ENCODE assay signal across 16 cellular contexts in genomic region chr2:42328923-42329322, GRCh38. TPM values are rescaled to one million over a fixed set of nuclear protein-coding genes. Genes with fewer than 3 reads are reported as not detected.
A peak's percentile ranks its signal among the peaks of the same experiment; 100 is the strongest.
DNase-seq lines count a peak whose midpoint lies in the region; ATAC-seq, FAIRE-seq and TF ChIP-seq lines count a peak whose summit lies in the region.
"Had no signal": no experiment of that assay in that cellular context is flagged by ENCODE, and none has a peak within 500 bp of the region (broad histone marks: within the 10 kb centered on the region; RNA-seq: fewer than 3 reads in every experiment).

No MANE protein-coding gene starts in this region.

- FAIRE-seq in HepG2 (lab: Jason Lieb, UNC) = no peak
- FAIRE-seq: GM12878, GM12892, GM18507 had no signal

- peaks cover 68% of the 10 kb centered on the region for H4K20me1 ChIP-seq in HepG2 (ENCODE audit: insufficient read depth, low read length)

- TF ChIP-seq CTCF in HepG2 (CRISPR knock-in tag; IDR thresholded peaks at IDR 0.05) (no peak), right lobe of liver (IDR thresholded peaks at IDR 0.05) (no peak), type B pancreatic cell (conservative IDR thresholded peaks at IDR 0.05) (no peak)

- H3K4me3 ChIP-seq in HepG2 (replicated peaks in 1 of 3; ENCODE audit: insufficient read depth in 1 of 3, low read depth in 2 of 3, low read length in 3 of 3) (no peak overlapping the region), right lobe of liver (no peak overlapping the region)
- H3K4me3 ChIP-seq: A549; BLaER1 treated with 17β-estradiol and CSF1 and Interleukin-3, amounts not matched to agents 10 nM and 100 nM; GM12878 had no signal

- CTCF ChIA-PET in HepG2 (lab: Yijun Ruan, JAX; ENCODE audit: low intra/inter-chr PET ratio, low total read pairs) = no interaction called here

- no peak for TF ChIP-seq RAD21 in HepG2 (CRISPR knock-in tag; IDR thresholded peaks at IDR 0.05)

- ATAC-seq in HepG2 = no peak
- ATAC-seq in right lobe of liver = no peak
- no peak for ATAC-seq in GM21381 (IDR thresholded peaks at IDR 0.05; ENCODE audit: unreplicated experiment)

- POLR2A ChIA-PET in HepG2 (lab: Yijun Ruan, JAX) = no interaction called here

- H3K9ac ChIP-seq in HepG2 (ENCODE audit: insufficient read depth, low read depth, low read length) = no peak overlapping the region
- H3K9ac ChIP-seq: BLaER1 treated with 17β-estradiol and CSF1 and Interleukin-3, amounts not matched to agents 10 nM and 100 nM had no signal

- WGBS in HepG2 (ENCODE audit: low lambda C conversion rate) = 98% methylated on average over 6 of the region's 6 CpGs
- WGBS in right lobe of liver (ENCODE audit: insufficient coverage, low coverage, low lambda C conversion rate, missing lambda C conversion rate) = 89% methylated on average over 4 of the region's 6 CpGs

- no peak overlapping the region for H3K4me3 Mint-ChIP-seq in type B pancreatic cell
- H3K4me3 Mint-ChIP-seq: B cell; CD4-positive, alpha-beta memory T cell; CD8-positive, alpha-beta memory T cell had no signal

- no peak overlapping the region for H3K4me2 ChIP-seq in HepG2 (ENCODE audit: low read depth, low read length)
- H3K4me2 ChIP-seq: A549; BLaER1 treated with 17β-estradiol and CSF1 and Interleukin-3, amounts not matched to agents 10 nM and 100 nM had no signal

- H3K27ac ChIP-seq in HepG2 (ENCODE audit: extremely low read length, insufficient read depth, low read length) (no peak overlapping the region), right lobe of liver (no peak overlapping the region)
- H3K27ac ChIP-seq: 22Rv1; A549; BLaER1 treated with 17β-estradiol and CSF1 and Interleukin-3, amounts not matched to agents 10 nM and 100 nM; C4-2B had no signal

- DNase-seq in HepG2 (ENCODE audit: low spot score) (no peak), right lobe of liver (no peak), type B pancreatic cell (ENCODE audit: extremely low spot score, unreplicated experiment) (no peak), EL (no peak)
- DNase-seq: GDM1 had no signal

- no peaks in the 10 kb centered on the region for H3K27me3 Mint-ChIP-seq in type B pancreatic cell
- H3K27me3 Mint-ChIP-seq: B cell; CD4-positive, alpha-beta memory T cell; CD8-positive, alpha-beta memory T cell had no signal

- BruUV-seq in HepG2 (replicated peaks; lab: Mats Ljungman, UMichigan) = no TSS peak

- H3K27me3 ChIP-seq in HepG2 (ENCODE audit: control insufficient read depth in 1 of 2, insufficient read depth in 2 of 2, low read length in 2 of 2) = no peaks in the 10 kb centered on the region
- no peaks in the 10 kb centered on the region for H3K27me3 ChIP-seq in right lobe of liver
- H3K27me3 ChIP-seq: BLaER1 treated with 17β-estradiol and CSF1 and Interleukin-3, amounts not matched to agents 10 nM and 100 nM had no signal

- H3K4me1 Mint-ChIP-seq in type B pancreatic cell (ENCODE audit: unreplicated experiment) = no peaks in the 10 kb centered on the region
- H3K4me1 Mint-ChIP-seq: B cell had no signal

- peak overlapping the region; percentile 6 for H3K27ac Mint-ChIP-seq in type B pancreatic cell
- H3K27ac Mint-ChIP-seq: B cell had no signal

- no peaks in the 10 kb centered on the region for H3K9me3 Mint-ChIP-seq in type B pancreatic cell
- H3K9me3 Mint-ChIP-seq: CD4-positive, alpha-beta memory T cell; CD8-positive, alpha-beta memory T cell had no signal

- H3K9me3 ChIP-seq in HepG2 (ENCODE audit: low read length) (no peaks in the 10 kb centered on the region), right lobe of liver (no peaks in the 10 kb centered on the region)
- H3K9me3 ChIP-seq: A549; BLaER1 treated with 17β-estradiol and CSF1 and Interleukin-3, amounts not matched to agents 10 nM and 100 nM had no signal

- no peaks in the 10 kb centered on the region for H3K79me2 ChIP-seq in HepG2 (ENCODE audit: insufficient read depth, low read length)

- TF ChIP-seq EP300 in HepG2 (IDR thresholded peaks at IDR 0.05; ENCODE audit: low read depth in 2 of 2, low read length in 2 of 2) (no peak), HepG2 (CRISPR knock-in tag; IDR thresholded peaks at IDR 0.05; ENCODE audit: borderline replicate concordance) (no peak)

- peaks cover 35 to 95% of the 10 kb centered on the region in 2 experiments for H3K36me3 ChIP-seq in HepG2 (replicated peaks in 1 of 2; ENCODE audit: control insufficient read depth in 1 of 2, insufficient read depth in 2 of 2, low read length in 2 of 2)
- H3K36me3 ChIP-seq in right lobe of liver = peaks cover 4 to 51% (median 19%) of the 10 kb centered on the region in 4 donors

- no peak overlapping the region for H2AFZ ChIP-seq in HepG2 (ENCODE audit: low read length)

- in situ Hi-C loops in HepG2 (cut with HindIII; ENCODE audit: extremely low pct_ligation_motif_present, low pct_unique_long_range_greater_than_20kb) = no loop called here

- peak in 1 of 2 experiments; percentile 14; a peak in 1 of 4 replicates for TF ChIP-seq POLR2A in HepG2 (IDR thresholded peaks at IDR 0.05; ENCODE audit: insufficient read depth in 1 of 2, low read depth in 2 of 2, low read length in 2 of 2)
- TF ChIP-seq POLR2A in right lobe of liver (IDR thresholded peaks at IDR 0.05) = no peak

- intact Hi-C loops in HepG2 (cut with micrococcal nuclease; ENCODE audit: unreplicated experiment) (loop anchor here (5.0 kb wide), 1 partner anchor 237 kb away; no protein-coding TSS in a partner anchor), right lobe of liver (cut with DNase I) (no loop called here)

- peaks cover 24% of the 10 kb centered on the region for H3K36me3 Mint-ChIP-seq in type B pancreatic cell

- H3K4me1 ChIP-seq in HepG2 (ENCODE audit: insufficient read depth, low read length) (peaks cover 33% of the 10 kb centered on the region), right lobe of liver (peaks cover 0 to 19% (median 3%) of the 10 kb centered on the region in 4 donors)

TF ChIP-seq in HepG2, 621 proteins besides CTCF, POLR2A, EP300 and RAD21:
- peak; percentile 95 for TF ChIP-seq RBM22 (optimal IDR thresholded peaks at IDR 0.05; ENCODE audit: low read length)
- no peak for TF ChIP-seq ZNF260 (CRISPR knock-in tag; IDR thresholded peaks at IDR 0.05; ENCODE audit: borderline replicate concordance, low read depth)
- no peak for TF ChIP-seq DBP (CRISPR knock-in tag; IDR thresholded peaks at IDR 0.05; ENCODE audit: not compliant biosample characterization)
- TF ChIP-seq ZNF776 (CRISPR knock-in tag; IDR thresholded peaks at IDR 0.05) = no peak

RNA-seq across cellular contexts. Expression of gene COX7A2L, which starts 32.1 kb away (rescaled TPM):
- total RNA-seq in HepG2 (2016; rRNA removed; fragmentation: Illumina TruSeq; extraction: Trizol) (201 and 272 TPM in 2 replicates), right lobe of liver (10 to 100 TPM; 37.5 to 97.0 (median 57.6) TPM), type B pancreatic cell (ENCODE audit: low replicate concordance) (93.2 and 95.5 TPM in 2 replicates)
- 111 and 117 TPM in 2 replicates for total RNA-seq in HepG2 (2016; cell fraction: cytosol; rRNA removed; fragmentation: Illumina TruSeq; extraction: Trizol; ENCODE audit: low read depth)
- total RNA-seq in HepG2 (2016; cell fraction: insoluble cytoplasmic fraction; rRNA removed; fragmentation: Illumina TruSeq; extraction: Trizol) = 197 and 297 TPM in 2 replicates
- 232 and 238 TPM in 2 replicates for total RNA-seq in HepG2 (2016; cell fraction: membrane; rRNA removed; fragmentation: Illumina TruSeq; extraction: Trizol)
- total RNA-seq in HepG2 (2016; cell fraction: nucleus; rRNA removed; fragmentation: Illumina TruSeq; extraction: Trizol) = 71.7 and 82.5 TPM in 2 replicates
- polyA plus RNA-seq in HepG2 (2011; rRNA removed) = 122 and 155 TPM in 2 replicates
- polyA plus RNA-seq in HepG2 (2011; cell fraction: cytosol; rRNA removed) = 137 and 167 TPM in 2 replicates
- 30.5 and 38.2 TPM in 2 replicates for polyA plus RNA-seq in HepG2 (2011; cell fraction: nucleus; rRNA removed)
- 187 and 191 TPM in 2 replicates for polyA plus RNA-seq in HepG2 (2012)
- 119 TPM in 2 replicates for polyA plus RNA-seq in HepG2 (2016; cell fraction: cytosol; fragmentation: Illumina TruSeq; extraction: Trizol; ENCODE audit: low read depth)
- polyA plus RNA-seq in HepG2 (2016; cell fraction: insoluble cytoplasmic fraction; fragmentation: Illumina TruSeq; extraction: Trizol; ENCODE audit: low read depth) = 279 and 314 TPM in 2 replicates
- polyA plus RNA-seq in HepG2 (2016; cell fraction: membrane; fragmentation: Illumina TruSeq; extraction: Trizol; ENCODE audit: low read depth) = 211 and 215 TPM in 2 replicates
- polyA plus RNA-seq in HepG2 (2016; cell fraction: nucleus; fragmentation: Illumina TruSeq; extraction: Trizol; ENCODE audit: insufficient read depth, low read depth) = 118 and 123 TPM in 2 replicates
- 66.1 and 73.1 TPM in 2 replicates for polyA minus RNA-seq in HepG2 (2011; rRNA and poly(A)+ RNA removed; ENCODE audit: low replicate concordance)
- 41.1 and 44.7 TPM in 2 replicates for polyA minus RNA-seq in HepG2 (2011; cell fraction: cytosol; rRNA and poly(A)+ RNA removed)
- 22.7 and 28.1 TPM in 2 replicates for polyA minus RNA-seq in HepG2 (2011; cell fraction: nucleus; rRNA and poly(A)+ RNA removed)
